13 cellular contexts compared by ENCODE assay signal in genomic region chr16:24970708-24971107, GRCh38. TPM values are rescaled to one million over a fixed set of nuclear protein-coding genes. Genes with fewer than 3 reads are reported as not detected.
A peak's percentile ranks its signal among the peaks of the same experiment; 100 is the strongest.
DNase-seq lines count a peak whose midpoint lies in the region; ATAC-seq, FAIRE-seq and TF ChIP-seq lines count a peak whose summit lies in the region.
"Had no signal": no experiment of that assay in that cellular context is flagged by ENCODE, and none has a peak within 500 bp of the region (broad histone marks: within the 10 kb centered on the region; RNA-seq: fewer than 3 reads in every experiment).

No MANE protein-coding gene starts in this region.

- intact Hi-C loops in posterior vena cava (cut with DNase I): no loop called here

- H3K4me1 Mint-ChIP-seq in activated naive CD4-positive, alpha-beta T cell treated with anti-CD3 and anti-CD28 coated beads, Interleukin-2, amount 10 ng/mL, durations not matched to agents 7 days and 5 days: peaks cover 33% of the 10 kb centered on the region
- peaks cover 42% of the 10 kb centered on the region for H3K4me1 Mint-ChIP-seq in HFFc6 (ENCODE audit: low read depth)
- H3K4me1 Mint-ChIP-seq in memory B cell: peaks cover 36% of the 10 kb centered on the region

- no peak for TF ChIP-seq CTCF in HFFc6 (IDR thresholded peaks at IDR 0.05)

- H3K27ac Mint-ChIP-seq in activated naive CD4-positive, alpha-beta T cell treated with anti-CD3 and anti-CD28 coated beads, Interleukin-2, amount 50 U/mL, for 72 hours: peak overlapping the region; percentile 30 to 48
- H3K27ac Mint-ChIP-seq in activated naive CD4-positive, alpha-beta T cell treated with anti-CD3 and anti-CD28 coated beads, Interleukin-2, amount 10 ng/mL, durations not matched to agents 7 days and 5 days: no peak overlapping the region
- H3K27ac Mint-ChIP-seq in HFFc6 (peak overlapping the region; percentile 57), memory B cell (peak overlapping the region; percentile 33)

- CTCF ChIA-PET in activated naive CD4-positive, alpha-beta T cell treated with anti-CD3 and anti-CD28 coated beads, Interleukin-2, amount 10 ng/mL, durations not matched to agents 7 days and 5 days (lab: Charles Lee): no interaction called here

- peaks cover 24 to 28% of the 10 kb centered on the region in 2 donors for H3K36me3 Mint-ChIP-seq in activated naive CD4-positive, alpha-beta T cell treated with anti-CD3 and anti-CD28 coated beads, Interleukin-2, amount 50 U/mL, for 72 hours
- peaks cover 62% of the 10 kb centered on the region for H3K36me3 Mint-ChIP-seq in activated naive CD4-positive, alpha-beta T cell treated with anti-CD3 and anti-CD28 coated beads, Interleukin-2, amount 10 ng/mL, durations not matched to agents 7 days and 5 days
- H3K36me3 Mint-ChIP-seq in HFFc6 (ENCODE audit: low read depth) (peaks cover 67% of the 10 kb centered on the region), memory B cell (peaks cover 44% of the 10 kb centered on the region)

- no peak for FAIRE-seq in GM19239 (lab: Jason Lieb, UNC)
- FAIRE-seq: A204.1 had no signal

- ATAC-seq in activated naive CD4-positive, alpha-beta T cell treated with anti-CD3 and anti-CD28 coated beads, Interleukin-2, amount 50 U/mL, for 72 hours: no peak
- no peak for ATAC-seq in memory B cell (ENCODE audit: low read depth)
- ATAC-seq: HCT116 had no signal

- no peaks in the 10 kb centered on the region for H3K9me3 Mint-ChIP-seq in activated naive CD4-positive, alpha-beta T cell treated with anti-CD3 and anti-CD28 coated beads, Interleukin-2, amount 50 U/mL, for 72 hours
- no peaks in the 10 kb centered on the region for H3K9me3 Mint-ChIP-seq in activated naive CD4-positive, alpha-beta T cell treated with anti-CD3 and anti-CD28 coated beads, Interleukin-2, amount 10 ng/mL, durations not matched to agents 7 days and 5 days
- H3K9me3 Mint-ChIP-seq in HFFc6: no peaks in the 10 kb centered on the region
- no peaks in the 10 kb centered on the region for H3K9me3 Mint-ChIP-seq in memory B cell
- H3K9me3 Mint-ChIP-seq: CD8-positive, alpha-beta memory T cell had no signal

- no peaks in the 10 kb centered on the region for H3K27me3 Mint-ChIP-seq in activated naive CD4-positive, alpha-beta T cell treated with anti-CD3 and anti-CD28 coated beads, Interleukin-2, amount 10 ng/mL, durations not matched to agents 7 days and 5 days
- H3K27me3 Mint-ChIP-seq in HFFc6 (ENCODE audit: insufficient read depth) (no peaks in the 10 kb centered on the region), memory B cell (no peaks in the 10 kb centered on the region)
- H3K27me3 Mint-ChIP-seq: CD8-positive, alpha-beta memory T cell had no signal

- H3K4me3 Mint-ChIP-seq in activated naive CD4-positive, alpha-beta T cell treated with anti-CD3 and anti-CD28 coated beads, Interleukin-2, amount 10 ng/mL, durations not matched to agents 7 days and 5 days: no peak overlapping the region
- H3K4me3 Mint-ChIP-seq in HFFc6: no peak overlapping the region
- H3K4me3 Mint-ChIP-seq in memory B cell: no peak overlapping the region
- H3K4me3 Mint-ChIP-seq: CD8-positive, alpha-beta memory T cell had no signal

- DNase-seq in activated naive CD4-positive, alpha-beta T cell treated with anti-CD3 and anti-CD28 coated beads, Interleukin-2, amount 50 U/mL, for 72 hours (ENCODE audit: low spot score in 2 of 2): no peak
- DNase-seq in activated naive CD4-positive, alpha-beta T cell treated with anti-CD3 and anti-CD28 coated beads, Interleukin-2, amount 10 ng/mL, durations not matched to agents 7 days and 5 days: no peak
- no peak for DNase-seq in HFFc6
- DNase-seq in memory B cell (ENCODE audit: low spot score in 2 of 2): no peak
- no peak for DNase-seq in HCEC 1CT
- DNase-seq in posterior vena cava (ENCODE audit: low spot score): no peak
- DNase-seq in GM19239 (ENCODE audit: insufficient read length, low spot score): no peak
- DNase-seq: BE2C; Caco-2; CD8-positive, alpha-beta memory T cell; GF-D8 had no signal

RNA-seq across cellular contexts. Expression of gene ARHGAP17, which starts 44.5 kb away (rescaled TPM):
- 10 to 100 TPM; 66.8 to 72.0 TPM for total RNA-seq in activated naive CD4-positive, alpha-beta T cell treated with anti-CD3 and anti-CD28 coated beads, Interleukin-2, amount 50 U/mL, for 72 hours
- 100 to 1,000 TPM in 3 of 6 experiments, 10 to 100 TPM in 3; 86.5 to 104 (median 97.4) TPM for total RNA-seq in HFFc6 (2021; fragmentation: NEBNext Ultra II Directional; extraction: Animal tissue kit (Norgen Biotek cat#: 25700))
- total RNA-seq in posterior vena cava: 10 to 100 TPM; 71.1 to 81.2 TPM
